ENCODE assay signal across 8 cellular contexts in the genomic region with DNA sequence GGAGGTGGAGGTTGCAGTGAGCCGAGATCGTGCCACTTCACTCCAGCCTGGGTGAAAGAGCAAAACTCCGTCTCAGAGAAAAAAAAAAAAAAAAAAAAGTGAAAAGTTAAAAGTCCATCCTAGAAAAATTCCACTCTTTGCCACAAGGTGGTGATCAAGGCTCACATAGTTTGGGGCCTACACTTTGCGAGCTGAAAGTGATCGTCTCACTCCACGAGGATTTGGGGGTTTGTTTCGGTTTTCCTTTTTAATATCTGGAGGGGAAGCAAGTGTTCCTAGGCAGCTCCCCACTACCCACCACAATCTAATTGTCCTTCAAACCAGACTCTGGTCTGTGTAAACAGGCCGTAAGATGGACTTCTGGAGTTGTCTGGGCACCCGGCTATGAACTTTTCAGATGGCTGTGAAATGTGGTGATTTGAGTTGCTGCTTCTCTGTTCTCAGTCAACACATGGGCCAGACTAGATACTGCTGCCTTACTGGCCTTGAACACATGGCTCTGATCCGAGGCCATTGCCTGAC. TPM values are rescaled to one million over a fixed set of nuclear protein-coding genes. Genes with fewer than 3 reads are reported as not detected.
DNase-seq lines count a peak whose midpoint lies in the region; ATAC-seq and TF ChIP-seq lines count a peak whose summit lies in the region.

No MANE protein-coding gene starts in this region.

- H3K27ac ChIP-seq in esophagus squamous epithelium: peak overlapping the region in 1 of 4 donors; percentile 32
- H3K27ac ChIP-seq in upper lobe of right lung: no peak overlapping the region

- H3K27me3 Mint-ChIP-seq in CD14-positive monocyte (ENCODE audit: low read depth in 3 of 3) (peaks cover 1 to 12% (median 7%) of the 10 kb centered on the region in 3 donors), natural killer cell (ENCODE audit: low read depth in 2 of 2) (peaks cover 0 to 8% of the 10 kb centered on the region in 2 donors)

- H3K9me3 Mint-ChIP-seq in CD14-positive monocyte: no peaks in the 10 kb centered on the region
- H3K9me3 Mint-ChIP-seq in natural killer cell: no peaks in the 10 kb centered on the region

- H3K27ac Mint-ChIP-seq in CD14-positive monocyte (peak overlapping the region in 1 of 7 donors; percentile 15), natural killer cell (no peak overlapping the region)

- H3K4me3 ChIP-seq in esophagus squamous epithelium: no peak overlapping the region
- no peak overlapping the region for H3K4me3 ChIP-seq in upper lobe of right lung

- H3K4me3 Mint-ChIP-seq in CD14-positive monocyte (peak overlapping the region in 1 of 2 donors; percentile 39), natural killer cell (no peak overlapping the region)

- no peaks in the 10 kb centered on the region for H3K36me3 ChIP-seq in esophagus squamous epithelium
- H3K36me3 ChIP-seq in upper lobe of right lung: no peaks in the 10 kb centered on the region

- no peaks in the 10 kb centered on the region for H3K9me3 ChIP-seq in esophagus squamous epithelium
- H3K9me3 ChIP-seq in upper lobe of right lung: no peaks in the 10 kb centered on the region

- H3K27me3 ChIP-seq in esophagus squamous epithelium: no peaks in the 10 kb centered on the region
- H3K27me3 ChIP-seq in upper lobe of right lung: no peaks in the 10 kb centered on the region

- H3K4me1 Mint-ChIP-seq in CD14-positive monocyte: peaks cover 10% of the 10 kb centered on the region
- H3K4me1 Mint-ChIP-seq in natural killer cell: no peaks in the 10 kb centered on the region

- H3K4me1 ChIP-seq in esophagus squamous epithelium: peaks cover 0 to 55% (median 18%) of the 10 kb centered on the region in 3 donors
- no peaks in the 10 kb centered on the region for H3K4me1 ChIP-seq in upper lobe of right lung

- intact Hi-C loops in CD14-positive monocyte (cut with micrococcal nuclease) (loop anchor here (2.0 to 10.0 kb wide), 2 partner anchors 156 to 232 kb away; no protein-coding TSS in a partner anchor), esophagus squamous epithelium (cut with DNase I) (loop anchor here (5.0 kb wide), 1 partner anchor 154 kb away; no protein-coding TSS in a partner anchor), natural killer cell (cut with micrococcal nuclease) (loop anchor here (1.0 to 5.0 kb wide), 4 partner anchors 153 to 460 kb away; a partner anchor contains a TSS), upper lobe of right lung (cut with DNase I) (loop anchor here (5.0 kb wide), 1 partner anchor 159 kb away; no protein-coding TSS in a partner anchor)

- H3K36me3 Mint-ChIP-seq in CD14-positive monocyte (no peaks in the 10 kb centered on the region), natural killer cell (no peaks in the 10 kb centered on the region)

- ATAC-seq in GM19395 (IDR thresholded peaks at IDR 0.05; ENCODE audit: unreplicated experiment): peak; percentile 80
- peak; percentile 64 to 77 (median 68) for ATAC-seq in natural killer cell
- ATAC-seq in upper lobe of right lung: peak; percentile 71
- no peak for ATAC-seq in HG03139 (IDR thresholded peaks at IDR 0.05; ENCODE audit: unreplicated experiment)

- no peak for TF ChIP-seq POLR2A in esophagus squamous epithelium (IDR thresholded peaks at IDR 0.05)

- TF ChIP-seq CTCF in CD14-positive monocyte (IDR thresholded peaks at IDR 0.05) (peak; percentile 76), esophagus squamous epithelium (IDR thresholded peaks at IDR 0.05) (peak; percentile 54 to 89 (median 80)), natural killer cell (IDR thresholded peaks at IDR 0.05) (peak; percentile 71), upper lobe of right lung (IDR thresholded peaks at IDR 0.05) (peak; percentile 81)

- 14 to 20% methylated on average over 9 of the region's 10 CpGs for WGBS in esophagus squamous epithelium, 2 donors

- DNase-seq in CD14-positive monocyte (ENCODE audit: low spot score) (no peak), NCI-H460 (ENCODE audit: extremely low read depth, low read depth) (peak; percentile 75), esophagus squamous epithelium (lab: John Stamatoyannopoulos, UW) (no peak), natural killer cell (no peak), upper lobe of right lung (no peak)
- DNase-seq in activated CD8-positive, alpha-beta memory T cell treated with anti-CD3 and anti-CD28 coated beads, Interleukin-2, amount 50 U/mL, for 1 hour (ENCODE audit: extremely low read depth): peak; percentile 17

RNA-seq across cellular contexts. Expression of a gene that starts 27.1 kb away (rescaled TPM):
- polyA plus RNA-seq in CD14-positive monocyte: not detected
- not detected in 2 replicates for total RNA-seq in NCI-H460 (2014; rRNA removed; shearing (Covaris generic))
- polyA plus RNA-seq in NCI-H460 (2014; cell fraction: nucleus; rRNA removed): not detected in 2 replicates
- total RNA-seq in esophagus squamous epithelium (not detected), natural killer cell (not detected), upper lobe of right lung (not detected)

Comparison
In these comparisons a context has a peak if more than half of its experiments do, and no peak if none do; other contexts are left out.
1. DNase-seq: peak in NCI-H460 (single experiment) and activated CD8-positive, alpha-beta memory T cell treated with anti-CD3 and anti-CD28 coated beads, Interleukin-2, amount 50 U/mL, for 1 hour (single experiment); none in CD14-positive monocyte (single experiment), esophagus squamous epithelium (single experiment), natural killer cell (single experiment) and upper lobe of right lung (single experiment).
2. Peak in every context shown above with its lines, with median percentiles within 50 percentile points of each other: CTCF ChIP-seq.